Comparison of ENCODE assay signal across 21 cellular contexts in genomic region chr5:140558542-140558941, GRCh38. TPM values are rescaled to one million over a fixed set of nuclear protein-coding genes. Genes with fewer than 3 reads are reported as not detected.
DNase-seq lines count a peak whose midpoint lies in the region; ATAC-seq, FAIRE-seq and TF ChIP-seq lines count a peak whose summit lies in the region.
"Had no signal": no experiment of that assay in that cellular context is flagged by ENCODE, and none has a peak within 500 bp of the region (broad histone marks: within the 10 kb centered on the region; RNA-seq: fewer than 3 reads in every experiment).

No MANE protein-coding gene starts in this region.

- H3K4me1 Mint-ChIP-seq in progenitor cell of endocrine pancreas (ENCODE audit: low read depth), result peaks cover 24% of the 10 kb centered on the region

- H3K27ac Mint-ChIP-seq in progenitor cell of endocrine pancreas, result peak overlapping the region; percentile 98

- no peak overlapping the region for H3K18ac ChIP-seq in H1 (ENCODE audit: extremely low read depth, low read length)

- H3K4me1 ChIP-seq in BLaER1 treated with 17β-estradiol and CSF1 and Interleukin-3, amounts not matched to agents 10 nM and 100 nM, result peaks cover 23 to 87% (median 41%) of the 10 kb centered on the region in 10 experiments
- 0 out of 2 replicates have a peak, but pooled peaks cover 7% of the 10 kb centered on the region for H3K4me1 ChIP-seq in HEK293 (ENCODE audit: control insufficient read depth, insufficient read depth, low read length)
- peaks cover 2 to 7% (median 5%) of the 10 kb centered on the region in 4 experiments; a peak in 5 of 7 replicates for H3K4me1 ChIP-seq in H1 (replicated peaks in 1 of 4; ENCODE audit: control insufficient read depth in 3 of 4, insufficient read depth in 4 of 4, low read length in 3 of 4)
- H3K4me1 ChIP-seq in SJCRH30, result peaks cover 13% of the 10 kb centered on the region

- CTCF ChIA-PET in HEK293 (lab: Yijun Ruan, JAX) (interaction anchor here (0.6 to 2.9 kb wide), 3 partner anchors 77 to 945 kb away, joined by 3 to 11 read pairs (median 5); no protein-coding TSS in a partner anchor), H1 (lab: Charles Lee; ENCODE audit: partially characterized antibody) (interaction anchor here (0.6 to 3.4 kb wide), 4 partner anchors 10 to 207 kb away, joined by 3 to 19 read pairs (median 8); partner anchors contain the start of gene EIF4EBP3)

- no peak for TF ChIP-seq POLR2A in H1 (IDR thresholded peaks at IDR 0.05; ENCODE audit: control extremely low read depth in 1 of 2, low read depth in 2 of 2, low read length in 2 of 2)

- no peak overlapping the region for H2BK120ac ChIP-seq in H1 (replicated peaks; ENCODE audit: low read depth, low read length)

- H3K14ac ChIP-seq in H1 (ENCODE audit: insufficient read length), result no peak overlapping the region

- peaks cover 5% of the 10 kb centered on the region for H3K79me1 ChIP-seq in H1 (ENCODE audit: low read depth, low read length)

- H3K36me3 ChIP-seq in BLaER1 treated with 17β-estradiol and CSF1 and Interleukin-3, amounts not matched to agents 10 nM and 100 nM, result peaks cover 5 to 81% (median 20%) of the 10 kb centered on the region in 11 experiments; a peak in 19 of 22 replicates
- H3K36me3 ChIP-seq in HEK293 (ENCODE audit: control insufficient read depth in 2 of 2, insufficient read depth in 1 of 2, low read length in 2 of 2) (peaks cover 0 to 52% of the 10 kb centered on the region in 2 experiments; a peak in 2 of 3 replicates), H1 (ENCODE audit: control insufficient read depth in 2 of 4, insufficient read depth in 4 of 4, low read length in 3 of 4) (no peaks in the 10 kb centered on the region; a peak in 1 of 8 replicates), SJCRH30 (peaks cover 4% of the 10 kb centered on the region; the same call in 1 of the 2 replicates)

- no peak for TF ChIP-seq RAD21 in H1 (IDR thresholded peaks at IDR 0.05 in 1 of 2, conservative IDR thresholded peaks at IDR 0.05 in 1 of 2; ENCODE audit: low read depth in 2 of 2, low read length in 2 of 2)

- DNase-seq in H1 (ENCODE audit: low read depth in 1 of 2, low spot score in 2 of 2) (no peak), progenitor cell of endocrine pancreas (ENCODE audit: low spot score, unreplicated experiment) (no peak), SJCRH30 (no peak)
- DNase-seq in stimulated activated naive CD4-positive, alpha-beta T cell (lab: John Stamatoyannopoulos, UW), result no peak
- DNase-seq: activated CD4-positive, alpha-beta T cell treated with anti-CD3 and anti-CD28 coated beads for 4 hours; activated T-cell treated with anti-CD3 and anti-CD28 coated beads, Interleukin-2, amount 50 U/mL, for 4 hours; DMS 273 treated with DMSO at 0.1 percent for 48 hours; glutamatergic neuron; MG63; NCI-H187 treated with DMSO at 0.1 percent for 48 hours; nucleus accumbens; spleen; stimulated activated naive CD8-positive, alpha-beta T cell treated with anti-CD3 and anti-CD28 coated beads, Interleukin-15, amount 100 ng/mL, for 72 hours had no signal

- no peak for TF ChIP-seq CTCF in HEK293 (tag by site-specific recombination; IDR thresholded peaks at IDR 0.05)
- no peak for TF ChIP-seq CTCF in H1 (IDR thresholded peaks at IDR 0.05; ENCODE audit: control extremely low read depth in 1 of 3, insufficient read depth in 1 of 3, low read depth in 1 of 3, low read length in 3 of 3)
- no peak for TF ChIP-seq CTCF in progenitor cell of endocrine pancreas (IDR thresholded peaks at IDR 0.05; ENCODE audit: unreplicated experiment)

- no peak overlapping the region for H2BK20ac ChIP-seq in H1 (ENCODE audit: low read length)

- no peak for ATAC-seq in GM18907 (IDR thresholded peaks at IDR 0.05; ENCODE audit: unreplicated experiment)
- ATAC-seq in HG02938 (IDR thresholded peaks at IDR 0.05; ENCODE audit: unreplicated experiment), result no peak
- ATAC-seq: activated T-cell treated with anti-CD3 and anti-CD28 coated beads, Interleukin-2, amount 50 U/mL, for 4 hours; stimulated activated naive CD8-positive, alpha-beta T cell treated with anti-CD3 and anti-CD28 coated beads, Interleukin-15, amount 100 ng/mL, for 72 hours had no signal

- no peak overlapping the region for H2AFZ ChIP-seq in H1 (ENCODE audit: low read length)

- H3K27me3 Mint-ChIP-seq in progenitor cell of endocrine pancreas, result no peaks in the 10 kb centered on the region
- H3K27me3 Mint-ChIP-seq: memory B cell; stimulated activated naive CD8-positive, alpha-beta T cell treated with anti-CD3 and anti-CD28 coated beads, Interleukin-15, amount 100 ng/mL, for 72 hours had no signal

- peaks cover 0 to 32% (median 6%) of the 10 kb centered on the region in 11 experiments; a peak in 9 of 22 replicates for H4K20me1 ChIP-seq in BLaER1 treated with 17β-estradiol and CSF1 and Interleukin-3, amounts not matched to agents 10 nM and 100 nM
- H4K20me1 ChIP-seq in H1 (replicated peaks in 1 of 2; ENCODE audit: control insufficient read depth in 1 of 2, insufficient read depth in 2 of 2, low read length in 2 of 2), result peaks cover 0 to 3% of the 10 kb centered on the region in 2 experiments

- H3K4ac ChIP-seq in H1 (replicated peaks; ENCODE audit: insufficient read length, low read depth, low read length), result no peak overlapping the region

- peak overlapping the region in 5 of 11 experiments; percentile 82 to 98 (median 97); a peak in 8 of 22 replicates for H3K4me2 ChIP-seq in BLaER1 treated with 17β-estradiol and CSF1 and Interleukin-3, amounts not matched to agents 10 nM and 100 nM
- no peak overlapping the region; a peak in 1 of 4 replicates for H3K4me2 ChIP-seq in H1 (ENCODE audit: insufficient read depth in 1 of 2, low read depth in 2 of 2, low read length in 2 of 2)

- H3K36me3 Mint-ChIP-seq in progenitor cell of endocrine pancreas (ENCODE audit: insufficient read depth), result peaks cover 2% of the 10 kb centered on the region

- peak overlapping the region; percentile 98 for H2AK5ac ChIP-seq in H1 (ENCODE audit: low read depth, low read length)

- H3K9me3 Mint-ChIP-seq in progenitor cell of endocrine pancreas (ENCODE audit: low read depth), result no peaks in the 10 kb centered on the region
- H3K9me3 Mint-ChIP-seq: activated T-cell treated with anti-CD3 and anti-CD28 coated beads, Interleukin-2, amount 50 U/mL, for 4 hours; memory B cell; stimulated activated naive CD8-positive, alpha-beta T cell treated with anti-CD3 and anti-CD28 coated beads, Interleukin-15, amount 100 ng/mL, for 72 hours had no signal

- H4K8ac ChIP-seq in H1 (ENCODE audit: extremely low read depth, insufficient read depth, low read length), result no peak overlapping the region

- H3K4me3 ChIP-seq in BLaER1 treated with 17β-estradiol and CSF1 and Interleukin-3, amounts not matched to agents 10 nM and 100 nM, result peak overlapping the region in 1 of 10 experiments; percentile 84; a peak in 2 of 20 replicates
- H3K4me3 ChIP-seq in HEK293 (ENCODE audit: low read depth, low read length) (no peak overlapping the region), H1 (ENCODE audit: extremely low read depth in 1 of 4, insufficient read depth in 2 of 4, low read depth in 3 of 4, low read length in 4 of 4) (no peak overlapping the region), SJCRH30 (no peak overlapping the region)
- H3K4me3 ChIP-seq: MG63 had no signal

- no peak overlapping the region for H3K4me3 Mint-ChIP-seq in progenitor cell of endocrine pancreas (ENCODE audit: low read depth)

- POLR2A ChIA-PET in HEK293 (lab: Yijun Ruan, JAX) (interaction anchor here (1.8 to 2.2 kb wide), 3 partner anchors 8 to 157 kb away, joined by 8 to 15 read pairs (median 14); partner anchors contain the start of genes ANKHD1 and EIF4EBP3), H1 (lab: Charles Lee; ENCODE audit: partially characterized antibody) (interaction anchor here (1.4 to 10.8 kb wide), 4 partner anchors 12 to 157 kb away, joined by 4 to 191 read pairs (median 13); partner anchors contain the start of genes ANKHD1, DND1, EIF4EBP3 and IK)

- H3K9me3 ChIP-seq in BLaER1 treated with 17β-estradiol and CSF1 and Interleukin-3, amounts not matched to agents 10 nM and 100 nM (replicated peaks in 1 of 11), result peaks cover 0 to 5% (median 2%) of the 10 kb centered on the region in 11 experiments; a peak in 15 of 22 replicates
- H3K9me3 ChIP-seq in HEK293 (ENCODE audit: control insufficient read depth, insufficient read depth, low read depth, low read length) (no peaks in the 10 kb centered on the region), H1 (ENCODE audit: insufficient read depth in 2 of 2, low read depth in 1 of 2, low read length in 1 of 2) (no peaks in the 10 kb centered on the region), SJCRH30 (replicated peaks) (no peaks in the 10 kb centered on the region)
- H3K9me3 ChIP-seq: MG63, spleen had no signal

- H3K9ac ChIP-seq in BLaER1 treated with 17β-estradiol and CSF1 and Interleukin-3, amounts not matched to agents 10 nM and 100 nM, result peak overlapping the region in 2 of 11 experiments; percentile 96 to 98; a peak in 4 of 22 replicates
- H3K9ac ChIP-seq in H1 (replicated peaks in 1 of 4; ENCODE audit: extremely low read depth in 1 of 4, low read depth in 3 of 4, low read length in 3 of 4), result no peak overlapping the region

- peak overlapping the region; percentile 94 for H2BK12ac ChIP-seq in H1 (ENCODE audit: low read depth, low read length)

- 93% methylated on average over 7 of the region's 9 CpGs; no CpG with 5 or more reads in 1 of the 2 experiments for WGBS in H1 (ENCODE audit: extremely low coverage in 1 of 2, insufficient coverage in 1 of 2, insufficient read length in 1 of 2, insufficient replicate concordance in 2 of 2, low coverage in 1 of 2, low lambda C conversion rate in 2 of 2, missing lambda C conversion rate in 1 of 2), 2 experiments

- H4K91ac ChIP-seq in H1 (replicated peaks; ENCODE audit: insufficient read length, low read length), result no peak overlapping the region

- no peak overlapping the region for H3K56ac ChIP-seq in H1 (replicated peaks; ENCODE audit: insufficient read length, low read depth, low read length)

- H3K79me2 ChIP-seq in H1 (ENCODE audit: control insufficient read depth in 1 of 2, insufficient read depth in 2 of 2, low read length in 2 of 2), result peaks cover 9 to 34% of the 10 kb centered on the region in 2 experiments; a peak in 3 of 4 replicates

- H3K27ac ChIP-seq in BLaER1 treated with 17β-estradiol and CSF1 and Interleukin-3, amounts not matched to agents 10 nM and 100 nM, result peak overlapping the region in 6 of 11 experiments; percentile 93 to 97 (median 94); a peak in 9 of 22 replicates
- H3K27ac ChIP-seq in HEK293 (ENCODE audit: extremely low read depth, low read depth, low read length), result no peak overlapping the region
- H3K27ac ChIP-seq in H1 (ENCODE audit: low read depth, low read length), result no peak overlapping the region; the same call in 1 of the 2 replicates
- H3K27ac ChIP-seq in SJCRH30, result no peak overlapping the region

- peak overlapping the region; percentile 84 for H2BK15ac ChIP-seq in H1 (ENCODE audit: low read length)

- FAIRE-seq in H1 (lab: Jason Lieb, UNC), result no peak
- FAIRE-seq: colon, islet of Langerhans had no signal

- H4K5ac ChIP-seq in H1 (ENCODE audit: insufficient read length, low read depth, low read length), result no peak overlapping the region

- peaks cover under 1 to 15% (median 14%) of the 10 kb centered on the region in 11 experiments for H3K27me3 ChIP-seq in BLaER1 treated with 17β-estradiol and CSF1 and Interleukin-3, amounts not matched to agents 10 nM and 100 nM
- H3K27me3 ChIP-seq in H1 (replicated peaks in 1 of 4; ENCODE audit: control insufficient read depth in 3 of 4, extremely low read depth in 1 of 4, insufficient read depth in 3 of 4, low read length in 3 of 4), result no peaks in the 10 kb centered on the region; a peak in 1 of 7 replicates
- no peaks in the 10 kb centered on the region for H3K27me3 ChIP-seq in SJCRH30
- H3K27me3 ChIP-seq: MG63, spleen had no signal

- H3K23ac ChIP-seq in H1 (ENCODE audit: insufficient read length), result no peak overlapping the region

- H2BK5ac ChIP-seq in H1 (ENCODE audit: low read depth, low read length), result 0 out of 2 replicates have a peak overlapping the region, but pooled peaks have one; percentile 91

- TF ChIP-seq EP300 in H1 (IDR thresholded peaks at IDR 0.05; ENCODE audit: borderline replicate concordance in 1 of 2, low read depth in 2 of 2, low read length in 2 of 2), result no peak

- H3K23me2 ChIP-seq in H1 (ENCODE audit: low read depth, low read length), result peaks cover 8% of the 10 kb centered on the region; the same call in 1 of the 2 replicates

RNA-seq across cellular contexts. Expression of gene SRA1, which starts 1.3 kb away (rescaled TPM):
- 34.3 and 39.4 TPM in 2 replicates for total RNA-seq in H1 (2021; fragmentation: NEBNext Ultra II Directional; extraction: Animal tissue kit (Norgen Biotek cat#: 25700))
- 26.0 and 27.4 TPM in 2 replicates for polyA plus RNA-seq in H1 (2011; rRNA removed)
- 27.9 TPM for polyA plus RNA-seq in H1 (2011; cell fraction: cytosol; rRNA removed)
- polyA plus RNA-seq in H1 (2011; cell fraction: nucleus; rRNA removed), result 30.0 TPM
- 31.2 to 41.2 TPM (median 38.2 TPM) in 4 replicates for polyA plus RNA-seq in H1 (2012, experiment 1 of 2)
- 44.7 TPM for polyA plus RNA-seq in H1 (2012, experiment 2 of 2)
- 27.7 TPM for polyA plus RNA-seq in H1 (2013, experiment 1 of 2)
- polyA plus RNA-seq in H1 (2013, experiment 2 of 2), result 26.5 TPM
- 14.1 and 15.8 TPM in 2 replicates for polyA minus RNA-seq in H1 (2011; rRNA and poly(A)+ RNA removed)
- 21.0 TPM for polyA minus RNA-seq in H1 (2011; cell fraction: cytosol; rRNA and poly(A)+ RNA removed)
- 19.8 TPM for polyA minus RNA-seq in H1 (2011; cell fraction: nucleus; rRNA and poly(A)+ RNA removed)
- total RNA-seq in progenitor cell of endocrine pancreas, result 31.8 and 34.6 TPM in 2 replicates
- 27.5 and 36.1 TPM in 2 replicates for total RNA-seq in SJCRH30 (2014; rRNA removed; shearing (Covaris generic))

RNA-seq across cellular contexts. Expression of gene APBB3, which starts 5.9 kb away (rescaled TPM):
- total RNA-seq in H1 (2021; fragmentation: NEBNext Ultra II Directional; extraction: Animal tissue kit (Norgen Biotek cat#: 25700)), result 12.0 and 16.0 TPM in 2 replicates
- polyA plus RNA-seq in H1 (2011; rRNA removed), result 21.9 and 30.0 TPM in 2 replicates
- 31.0 TPM for polyA plus RNA-seq in H1 (2011; cell fraction: cytosol; rRNA removed)
- 148 TPM for polyA plus RNA-seq in H1 (2011; cell fraction: nucleus; rRNA removed)
- polyA plus RNA-seq in H1 (2012, experiment 1 of 2), result 15.9 to 22.5 TPM (median 18.0 TPM) in 4 replicates
- polyA plus RNA-seq in H1 (2012, experiment 2 of 2), result 6.7 TPM
- 9.3 TPM for polyA plus RNA-seq in H1 (2013, experiment 1 of 2)
- polyA plus RNA-seq in H1 (2013, experiment 2 of 2), result 8.3 TPM
- polyA minus RNA-seq in H1 (2011; rRNA and poly(A)+ RNA removed), result 19.3 and 25.5 TPM in 2 replicates
- polyA minus RNA-seq in H1 (2011; cell fraction: cytosol; rRNA and poly(A)+ RNA removed), result 7.8 TPM
- 28.3 TPM for polyA minus RNA-seq in H1 (2011; cell fraction: nucleus; rRNA and poly(A)+ RNA removed)
- total RNA-seq in progenitor cell of endocrine pancreas, result 47.8 and 53.6 TPM in 2 replicates
- 10.2 and 16.9 TPM in 2 replicates for total RNA-seq in SJCRH30 (2014; rRNA removed; shearing (Covaris generic))

RNA-seq across cellular contexts. Expression of gene SLC35A4, which starts 6.1 kb away (rescaled TPM):
- total RNA-seq in H1 (2021; fragmentation: NEBNext Ultra II Directional; extraction: Animal tissue kit (Norgen Biotek cat#: 25700)), result 78.6 and 81.9 TPM in 2 replicates
- polyA plus RNA-seq in H1 (2011; rRNA removed), result 131 and 133 TPM in 2 replicates
- polyA plus RNA-seq in H1 (2011; cell fraction: cytosol; rRNA removed), result 87.3 TPM
- polyA plus RNA-seq in H1 (2011; cell fraction: nucleus; rRNA removed), result 92.3 TPM
- 101 to 122 TPM (median 110 TPM) in 4 replicates for polyA plus RNA-seq in H1 (2012, experiment 1 of 2)
- polyA plus RNA-seq in H1 (2012, experiment 2 of 2), result 170 TPM
- polyA plus RNA-seq in H1 (2013, experiment 1 of 2), result 58.5 TPM
- 57.3 TPM for polyA plus RNA-seq in H1 (2013, experiment 2 of 2)
- 139 and 187 TPM in 2 replicates for polyA minus RNA-seq in H1 (2011; rRNA and poly(A)+ RNA removed)
- polyA minus RNA-seq in H1 (2011; cell fraction: cytosol; rRNA and poly(A)+ RNA removed), result 31.1 TPM
- polyA minus RNA-seq in H1 (2011; cell fraction: nucleus; rRNA and poly(A)+ RNA removed), result 32.7 TPM
- total RNA-seq in progenitor cell of endocrine pancreas, result 67.3 and 69.2 TPM in 2 replicates
- 61.2 and 62.3 TPM in 2 replicates for total RNA-seq in SJCRH30 (2014; rRNA removed; shearing (Covaris generic))

RNA-seq across cellular contexts. Expression of gene EIF4EBP3, which starts 11.1 kb away (rescaled TPM):
- 8.9 and 11.7 TPM in 2 replicates for total RNA-seq in H1 (2021; fragmentation: NEBNext Ultra II Directional; extraction: Animal tissue kit (Norgen Biotek cat#: 25700))
- polyA plus RNA-seq in H1 (2011; rRNA removed), result 11.0 and 11.1 TPM in 2 replicates
- polyA plus RNA-seq in H1 (2011; cell fraction: cytosol; rRNA removed), result 7.6 TPM
- 7.5 TPM for polyA plus RNA-seq in H1 (2011; cell fraction: nucleus; rRNA removed)
- 7.5 to 15.4 TPM (median 11.0 TPM) in 4 replicates for polyA plus RNA-seq in H1 (2012, experiment 1 of 2)
- 12.7 TPM for polyA plus RNA-seq in H1 (2012, experiment 2 of 2)
- polyA plus RNA-seq in H1 (2013, experiment 1 of 2), result 13.9 TPM
- polyA plus RNA-seq in H1 (2013, experiment 2 of 2), result 13.9 TPM
- polyA minus RNA-seq in H1 (2011; rRNA and poly(A)+ RNA removed), result 0.59 and 3.4 TPM in 2 replicates
- 7.2 TPM for polyA minus RNA-seq in H1 (2011; cell fraction: cytosol; rRNA and poly(A)+ RNA removed)
- polyA minus RNA-seq in H1 (2011; cell fraction: nucleus; rRNA and poly(A)+ RNA removed), result 3.7 TPM
- total RNA-seq in progenitor cell of endocrine pancreas, result 6.1 and 6.7 TPM in 2 replicates
- 0.57 and 1.3 TPM in 2 replicates for total RNA-seq in SJCRH30 (2014; rRNA removed; shearing (Covaris generic))
- total RNA-seq: HT1080 had no signal

Comparison
In these comparisons a context has a peak if more than half of its experiments do, and no peak if none do; other contexts are left out.
1. H3K27ac ChIP-seq: peak in BLaER1 treated with 17β-estradiol and CSF1 and Interleukin-3, amounts not matched to agents 10 nM and 100 nM (6 of 11); none in HEK293 (single experiment), H1 (single experiment) and SJCRH30 (single experiment).